In genomic region chr1:227899820-227900449, GRCh38 we compare ENCODE assay signal across 18 cellular contexts. TPM values are rescaled to one million over a fixed set of nuclear protein-coding genes. Genes with fewer than 3 reads are reported as not detected.
DNase-seq lines count a peak whose midpoint lies in the region; ATAC-seq and TF ChIP-seq lines count a peak whose summit lies in the region.
"Had no signal": no experiment of that assay in that cellular context is flagged by ENCODE, and none has a peak within 500 bp of the region (broad histone marks: within the 10 kb centered on the region; RNA-seq: fewer than 3 reads in every experiment).

No MANE protein-coding gene starts in this region.

- H3K36me3 ChIP-seq in mucosa of descending colon (ENCODE audit: low read depth), result no peaks in the 10 kb centered on the region
- H3K36me3 ChIP-seq in stomach, result no peaks in the 10 kb centered on the region
- H3K36me3 ChIP-seq: heart right ventricle, prostate gland had no signal

- H3K27ac Mint-ChIP-seq in activated CD8-positive, alpha-beta memory T cell treated with anti-CD3 and anti-CD28 coated beads, Interleukin-2, amount 10 ng/mL, durations not matched to agents 7 days and 5 days, result no peak overlapping the region
- peak overlapping the region; percentile 6 for H3K27ac Mint-ChIP-seq in type B pancreatic cell
- H3K27ac Mint-ChIP-seq: activated CD4-positive, alpha-beta memory T cell treated with anti-CD3 and anti-CD28 coated beads for 36 hours had no signal

- DNase-seq in activated CD8-positive, alpha-beta memory T cell treated with anti-CD3 and anti-CD28 coated beads, Interleukin-2, amount 50 U/mL, for 48 hours, result peak; percentile 33
- DNase-seq in activated CD8-positive, alpha-beta memory T cell treated with anti-CD3 and anti-CD28 coated beads, Interleukin-2, amount 10 ng/mL, durations not matched to agents 7 days and 5 days, result no peak
- peak in 6 of 10 donors; percentile 18 to 32 (median 28) for DNase-seq in dorsolateral prefrontal cortex
- DNase-seq in mucosa of descending colon, result peak in 2 of 3 donors; percentile 12 to 17
- peak; percentile 56 for DNase-seq in type B pancreatic cell (ENCODE audit: extremely low spot score, unreplicated experiment)
- DNase-seq in stomach, result no peak
- no peak for DNase-seq in NCI-H2107 treated with DMSO at 0.1 percent for 48 hours (lab: John Stamatoyannopoulos, UW; ENCODE audit: unreplicated experiment)
- no peak for DNase-seq in SIG-M5 treated with dmso at 0.1 percent for 504 hours (lab: John Stamatoyannopoulos, UW; ENCODE audit: unreplicated experiment)
- DNase-seq: CD4-positive, alpha-beta memory T cell; DND-41; NCI-H2081; NCI-H524 treated with DMSO at 0.1 percent for 48 hours had no signal

- ATAC-seq in activated CD8-positive, alpha-beta memory T cell treated with anti-CD3 and anti-CD28 coated beads, Interleukin-2, amount 10 ng/mL, durations not matched to agents 7 days and 5 days, result no peak
- ATAC-seq in mucosa of descending colon, result no peak
- ATAC-seq: heart right ventricle had no signal

- no peak for TF ChIP-seq CTCF in dorsolateral prefrontal cortex (IDR thresholded peaks at IDR 0.05 in 54 of 56, conservative IDR thresholded peaks at IDR 0.05 in 2 of 56; ENCODE audit: low read depth in 1 of 56, partially characterized antibody in 56 of 56)
- no peak for TF ChIP-seq CTCF in mucosa of descending colon (IDR thresholded peaks at IDR 0.05)
- no peak for TF ChIP-seq CTCF in type B pancreatic cell (conservative IDR thresholded peaks at IDR 0.05)
- no peak for TF ChIP-seq CTCF in stomach (IDR thresholded peaks at IDR 0.05)

- no peaks in the 10 kb centered on the region for H3K9me3 ChIP-seq in mucosa of descending colon
- no peaks in the 10 kb centered on the region for H3K9me3 ChIP-seq in stomach
- H3K9me3 ChIP-seq: heart right ventricle, prostate gland had no signal

- H3K27ac ChIP-seq in dorsolateral prefrontal cortex, result no peak overlapping the region
- H3K27ac ChIP-seq in stomach, result no peak overlapping the region
- H3K27ac ChIP-seq: heart right ventricle, prostate gland, SK-N-MC had no signal

- peaks cover 7% of the 10 kb centered on the region for H3K4me1 Mint-ChIP-seq in activated CD8-positive, alpha-beta memory T cell treated with anti-CD3 and anti-CD28 coated beads, Interleukin-2, amount 10 ng/mL, durations not matched to agents 7 days and 5 days
- peaks cover 7% of the 10 kb centered on the region for H3K4me1 Mint-ChIP-seq in type B pancreatic cell (ENCODE audit: unreplicated experiment)

- CTCF ChIA-PET in activated CD8-positive, alpha-beta memory T cell treated with anti-CD3 and anti-CD28 coated beads, Interleukin-2, amount 10 ng/mL, durations not matched to agents 7 days and 5 days (lab: Charles Lee), result no interaction called here

- no peaks in the 10 kb centered on the region for H3K27me3 Mint-ChIP-seq in activated CD8-positive, alpha-beta memory T cell treated with anti-CD3 and anti-CD28 coated beads, Interleukin-2, amount 10 ng/mL, durations not matched to agents 7 days and 5 days
- no peaks in the 10 kb centered on the region for H3K27me3 Mint-ChIP-seq in type B pancreatic cell
- H3K27me3 Mint-ChIP-seq: activated CD4-positive, alpha-beta memory T cell treated with anti-CD3 and anti-CD28 coated beads for 36 hours; CD4-positive, alpha-beta memory T cell had no signal

- H3K4me1 ChIP-seq in mucosa of descending colon (ENCODE audit: low read depth), result no peaks in the 10 kb centered on the region
- no peaks in the 10 kb centered on the region for H3K4me1 ChIP-seq in stomach
- H3K4me1 ChIP-seq: prostate gland had no signal

- H3K4me3 ChIP-seq in dorsolateral prefrontal cortex (no peak overlapping the region), mucosa of descending colon (no peak overlapping the region), stomach (no peak overlapping the region)
- H3K4me3 ChIP-seq: heart right ventricle, prostate gland, SK-N-MC had no signal

- intact Hi-C loops in dorsolateral prefrontal cortex (cut with DNase I), result no loop called here
- intact Hi-C loops in mucosa of descending colon (cut with DNase I, micrococcal nuclease), result no loop called here
- intact Hi-C loops in stomach (cut with DNase I; ENCODE audit: low total_unique reads), result no loop called here

- H3K4me3 Mint-ChIP-seq in activated CD8-positive, alpha-beta memory T cell treated with anti-CD3 and anti-CD28 coated beads, Interleukin-2, amount 10 ng/mL, durations not matched to agents 7 days and 5 days, result no peak overlapping the region
- no peak overlapping the region for H3K4me3 Mint-ChIP-seq in type B pancreatic cell
- H3K4me3 Mint-ChIP-seq: activated CD4-positive, alpha-beta memory T cell treated with anti-CD3 and anti-CD28 coated beads for 36 hours; brain; CD4-positive, alpha-beta memory T cell had no signal

- H3K27me3 ChIP-seq in dorsolateral prefrontal cortex, result no peaks in the 10 kb centered on the region
- no peaks in the 10 kb centered on the region for H3K27me3 ChIP-seq in stomach
- H3K27me3 ChIP-seq: heart right ventricle had no signal

- TF ChIP-seq EP300 in stomach (IDR thresholded peaks at IDR 0.05), result no peak

- no peak for TF ChIP-seq POLR2A in stomach (IDR thresholded peaks at IDR 0.05)

- no peaks in the 10 kb centered on the region for H3K36me3 Mint-ChIP-seq in activated CD8-positive, alpha-beta memory T cell treated with anti-CD3 and anti-CD28 coated beads, Interleukin-2, amount 10 ng/mL, durations not matched to agents 7 days and 5 days
- H3K36me3 Mint-ChIP-seq in type B pancreatic cell, result no peaks in the 10 kb centered on the region
- H3K36me3 Mint-ChIP-seq: activated CD4-positive, alpha-beta memory T cell treated with anti-CD3 and anti-CD28 coated beads for 36 hours; brain; CD4-positive, alpha-beta memory T cell had no signal

- 80 to 84% (median 82%) methylated on average over 13 to 18 of the region's 18 CpGs for WGBS in stomach, 5 donors

- no peaks in the 10 kb centered on the region for H3K9me3 Mint-ChIP-seq in activated CD8-positive, alpha-beta memory T cell treated with anti-CD3 and anti-CD28 coated beads, Interleukin-2, amount 10 ng/mL, durations not matched to agents 7 days and 5 days (ENCODE audit: low read depth)
- H3K9me3 Mint-ChIP-seq in type B pancreatic cell, result no peaks in the 10 kb centered on the region
- H3K9me3 Mint-ChIP-seq: activated CD4-positive, alpha-beta memory T cell treated with anti-CD3 and anti-CD28 coated beads for 36 hours; CD4-positive, alpha-beta memory T cell had no signal

RNA-seq across cellular contexts. Expression of gene WNT9A, which starts 47.8 kb away (rescaled TPM):
- under 1 TPM; 0.30 to 0.50 TPM for total RNA-seq in activated CD8-positive, alpha-beta memory T cell treated with anti-CD3 and anti-CD28 coated beads, Interleukin-2, amount 10 ng/mL, durations not matched to agents 7 days and 5 days
- total RNA-seq in dorsolateral prefrontal cortex (1 to 10 TPM in 72 of 120 experiments, under 1 TPM in 48; 0.24 to 3.3 (median 1.2) TPM), mucosa of descending colon (10 to 100 TPM in 1 of 3 donors, 1 to 10 TPM in 2; 1.7 to 12.7 (median 2.4) TPM), type B pancreatic cell (ENCODE audit: low replicate concordance) (3.0 and 4.3 TPM in 2 replicates), stomach (10 to 100 TPM in 1 of 5 donors, 1 to 10 TPM in 4; 1.7 to 22.2 (median 4.3) TPM)
- 1 to 10 TPM; 1.1 to 2.0 (median 1.1) TPM for polyA plus RNA-seq in stomach
- total RNA-seq: A673 had no signal

Comparison
In these comparisons a context has a peak if more than half of its experiments do, and no peak if none do; other contexts are left out.
1. DNase-seq: peak in activated CD8-positive, alpha-beta memory T cell treated with anti-CD3 and anti-CD28 coated beads, Interleukin-2, amount 50 U/mL, for 48 hours (single experiment), dorsolateral prefrontal cortex (6 of 10), mucosa of descending colon (2 of 3) and type B pancreatic cell (single experiment); none in activated CD8-positive, alpha-beta memory T cell treated with anti-CD3 and anti-CD28 coated beads, Interleukin-2, amount 10 ng/mL, durations not matched to agents 7 days and 5 days (single experiment), stomach (single experiment), NCI-H2107 treated with DMSO at 0.1 percent for 48 hours (single experiment) and SIG-M5 treated with dmso at 0.1 percent for 504 hours (single experiment).